10 cellular contexts compared by ENCODE assay signal in genomic region chr17:75459590-75460267, GRCh38. TPM values are rescaled to one million over a fixed set of nuclear protein-coding genes. Genes with fewer than 3 reads are reported as not detected.
A peak's percentile ranks its signal among the peaks of the same experiment; 100 is the strongest.
DNase-seq lines count a peak whose midpoint lies in the region; ATAC-seq and TF ChIP-seq lines count a peak whose summit lies in the region.
"Had no signal": no experiment of that assay in that cellular context is flagged by ENCODE, and none has a peak within 500 bp of the region (broad histone marks: within the 10 kb centered on the region; RNA-seq: fewer than 3 reads in every experiment).

No MANE protein-coding gene starts in this region.

- H3K4me1 ChIP-seq in Peyer's patch (peaks cover 0 to 46% (median 8%) of the 10 kb centered on the region in 4 donors), right atrium auricular region (peaks cover 0 to 37% of the 10 kb centered on the region in 2 donors), aorta (ENCODE audit: control insufficient read depth in 1 of 2, insufficient read depth in 2 of 2, low read length in 2 of 2) (peaks cover 0 to 3% of the 10 kb centered on the region in 2 donors)

- H3K9me3 ChIP-seq in Peyer's patch (no peaks in the 10 kb centered on the region), right atrium auricular region (no peaks in the 10 kb centered on the region), aorta (ENCODE audit: control insufficient read depth, low read length) (no peaks in the 10 kb centered on the region)

- intact Hi-C loops in aorta (cut with DNase I) = no loop called here

- DNase-seq in Peyer's patch (peak in 1 of 3 donors; percentile 29), right atrium auricular region (ENCODE audit: low spot score) (no peak), mesenteric fat pad (ENCODE audit: low spot score) (no peak), aorta (no peak), NCI-H2081 treated with DMSO at 0.1 percent for 48 hours (lab: John Stamatoyannopoulos, UW) (no peak)
- no peak for DNase-seq in stimulated activated effector memory CD8-positive, alpha-beta T cell treated with anti-CD3 and anti-CD28 coated beads, Interleukin-12 subunit alpha, Interleukin-12 subunit beta, amount 100 ng/mL, for 72 hours (ENCODE audit: low spot score in 2 of 2)
- no peak for DNase-seq in stimulated activated CD4-positive, alpha-beta T cell treated with anti-CD3 and anti-CD28 coated beads, Interleukin-4, amount 100 ng/mL, for 4 hours
- DNase-seq: naive B cell had no signal

- no peak for TF ChIP-seq POLR2A in Peyer's patch (IDR thresholded peaks at IDR 0.05)

- no peak overlapping the region for H3K4me3 ChIP-seq in Peyer's patch
- no peak overlapping the region for H3K4me3 ChIP-seq in right atrium auricular region
- H3K4me3 ChIP-seq in aorta (ENCODE audit: low read length in 2 of 2) = no peak overlapping the region

- H3K4me3 Mint-ChIP-seq in stimulated activated effector memory CD8-positive, alpha-beta T cell treated with anti-CD3 and anti-CD28 coated beads, Interleukin-12 subunit alpha, Interleukin-12 subunit beta, amount 100 ng/mL, for 72 hours = no peak overlapping the region
- H3K4me3 Mint-ChIP-seq: T-helper 2 cell treated with Interferon-gamma antibody and Interleukin-4, amounts not matched to agents 5 μg/mL and 100 μg/mL, for 36 hours had no signal

- WGBS in aorta, 2 donors = 61 to 69% methylated on average over 9 of the region's 9 CpGs

- H3K27me3 ChIP-seq in Peyer's patch = no peaks in the 10 kb centered on the region
- no peaks in the 10 kb centered on the region for H3K27me3 ChIP-seq in right atrium auricular region
- no peaks in the 10 kb centered on the region for H3K27me3 ChIP-seq in aorta (ENCODE audit: control insufficient read depth in 1 of 2, insufficient read depth in 2 of 2, low read length in 1 of 2)

- peak; percentile 39 for ATAC-seq in HG03060 (IDR thresholded peaks at IDR 0.05; ENCODE audit: low read depth, unreplicated experiment)
- no peak for ATAC-seq in stimulated activated effector memory CD8-positive, alpha-beta T cell treated with anti-CD3 and anti-CD28 coated beads, Interleukin-12 subunit alpha, Interleukin-12 subunit beta, amount 100 ng/mL, for 72 hours
- ATAC-seq in aorta (ENCODE audit: low FRiP score) = no peak

- peak overlapping the region; percentile 41 for H3K27ac Mint-ChIP-seq in stimulated activated effector memory CD8-positive, alpha-beta T cell treated with anti-CD3 and anti-CD28 coated beads, Interleukin-12 subunit alpha, Interleukin-12 subunit beta, amount 100 ng/mL, for 72 hours
- H3K27ac Mint-ChIP-seq: T-helper 2 cell treated with Interferon-gamma antibody and Interleukin-4, amounts not matched to agents 5 μg/mL and 100 μg/mL, for 36 hours had no signal

- no peak for TF ChIP-seq CTCF in Peyer's patch (IDR thresholded peaks at IDR 0.05)
- TF ChIP-seq CTCF in right atrium auricular region (IDR thresholded peaks at IDR 0.05) = no peak

- H3K36me3 ChIP-seq in Peyer's patch = no peaks in the 10 kb centered on the region
- no peaks in the 10 kb centered on the region for H3K36me3 ChIP-seq in right atrium auricular region
- no peaks in the 10 kb centered on the region for H3K36me3 ChIP-seq in aorta (ENCODE audit: control insufficient read depth in 1 of 2, insufficient read depth in 2 of 2, low read length in 1 of 2)

- peaks cover 14% of the 10 kb centered on the region for H3K36me3 Mint-ChIP-seq in stimulated activated effector memory CD8-positive, alpha-beta T cell treated with anti-CD3 and anti-CD28 coated beads, Interleukin-12 subunit alpha, Interleukin-12 subunit beta, amount 100 ng/mL, for 72 hours
- H3K36me3 Mint-ChIP-seq: naive B cell had no signal

- no peaks in the 10 kb centered on the region for H3K9me3 Mint-ChIP-seq in stimulated activated effector memory CD8-positive, alpha-beta T cell treated with anti-CD3 and anti-CD28 coated beads, Interleukin-12 subunit alpha, Interleukin-12 subunit beta, amount 100 ng/mL, for 72 hours
- H3K9me3 Mint-ChIP-seq: naive B cell; T-helper 2 cell treated with Interferon-gamma antibody and Interleukin-4, amounts not matched to agents 5 μg/mL and 100 μg/mL, for 36 hours had no signal

- peaks cover 50% of the 10 kb centered on the region for H3K4me1 Mint-ChIP-seq in stimulated activated effector memory CD8-positive, alpha-beta T cell treated with anti-CD3 and anti-CD28 coated beads, Interleukin-12 subunit alpha, Interleukin-12 subunit beta, amount 100 ng/mL, for 72 hours

- peak overlapping the region; percentile 25 to 76 (median 57) for H3K27ac ChIP-seq in Peyer's patch
- H3K27ac ChIP-seq in right atrium auricular region = peak overlapping the region; percentile 42 to 59
- no peak overlapping the region for H3K27ac ChIP-seq in aorta (ENCODE audit: low read depth in 1 of 2, low read length in 2 of 2)

RNA-seq across cellular contexts. Expression of gene TMEM94, which starts 3.3 kb away (rescaled TPM):
- total RNA-seq in Peyer's patch (100 to 1,000 TPM; 114 to 340 (median 178) TPM), right atrium auricular region (10 to 100 TPM; 56.3 to 61.6 TPM), mesenteric fat pad (61.0 TPM), aorta (10 to 100 TPM; 51.5 to 74.8 TPM)
- 10 to 100 TPM; 19.5 to 54.6 TPM for polyA plus RNA-seq in aorta

RNA-seq across cellular contexts. Expression of gene GRB2, which starts 54.3 kb away (rescaled TPM):
- total RNA-seq in Peyer's patch (100 to 1,000 TPM in 2 of 4 donors, 10 to 100 TPM in 2; 64.8 to 120 (median 98.3) TPM), right atrium auricular region (100 to 1,000 TPM in 1 of 2 donors, 10 to 100 TPM in 1; 80.8 to 112 TPM), mesenteric fat pad (154 TPM), aorta (100 to 1,000 TPM in 1 of 2 donors, 10 to 100 TPM in 1; 96.8 to 106 TPM)
- 10 to 100 TPM; 36.6 to 38.2 TPM for polyA plus RNA-seq in aorta

RNA-seq across cellular contexts. Expression of gene CASKIN2, which starts 55.6 kb away (rescaled TPM):
- total RNA-seq in Peyer's patch = 10 to 100 TPM; 12.4 to 24.0 (median 17.3) TPM
- total RNA-seq in right atrium auricular region = 10 to 100 TPM; 18.3 to 28.7 TPM
- total RNA-seq in mesenteric fat pad = 72.8 TPM
- total RNA-seq in aorta = 10 to 100 TPM; 61.5 to 63.4 TPM
- polyA plus RNA-seq in aorta = 1 to 10 TPM; 4.0 to 8.9 TPM

RNA-seq across cellular contexts. Expression of gene TSEN54, which starts 56.6 kb away (rescaled TPM):
- 10 to 100 TPM; 47.9 to 89.5 (median 80.0) TPM for total RNA-seq in Peyer's patch
- 10 to 100 TPM in 1 of 2 donors, 1 to 10 TPM in 1; 9.6 to 13.8 TPM for total RNA-seq in right atrium auricular region
- total RNA-seq in mesenteric fat pad = 13.7 TPM
- 10 to 100 TPM; 10.8 to 14.0 TPM for total RNA-seq in aorta
- 10 to 100 TPM in 1 of 2 donors, 1 to 10 TPM in 1; 8.8 to 27.3 TPM for polyA plus RNA-seq in aorta

Comparison
In these comparisons a context has a peak if more than half of its experiments do, and no peak if none do; other contexts are left out.
1. H3K27ac ChIP-seq: peak in Peyer's patch (4 of 4) and right atrium auricular region (2 of 2); none in aorta (0 of 2).